8 cellular contexts compared by ENCODE assay signal in the genomic region with DNA sequence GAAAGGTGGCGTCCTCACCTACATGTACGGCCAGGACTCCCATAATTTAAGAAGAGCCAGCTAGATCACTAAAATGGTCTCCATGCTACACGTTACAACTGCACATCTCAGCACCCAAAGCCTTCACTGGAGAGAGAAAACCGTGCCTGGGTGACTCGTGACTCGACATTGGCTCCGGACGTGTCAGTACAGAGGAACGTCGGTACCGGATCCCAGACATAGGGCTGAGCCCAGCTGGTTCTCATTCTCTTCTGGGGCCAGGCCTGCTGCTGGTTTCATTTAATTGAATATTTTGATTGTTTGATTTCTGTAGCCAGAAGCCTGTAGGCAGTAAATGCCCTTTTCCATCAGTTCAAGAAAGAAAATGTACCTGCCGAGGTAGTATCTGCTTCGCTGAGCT.
DNase-seq lines count a peak whose midpoint lies in the region; ATAC-seq and FAIRE-seq lines count a peak whose summit lies in the region.

No MANE protein-coding gene starts in this region.

- H3K36me3 Mint-ChIP-seq in T-cell, result peaks cover 3% of the 10 kb centered on the region

- peak overlapping the region; percentile 69 to 84 for H3K27ac Mint-ChIP-seq in T-cell

- peak overlapping the region; percentile 10 to 36 (median 32) for H3K4me3 Mint-ChIP-seq in T-cell

- POLR2A ChIA-PET in T-cell (lab: Charles Lee), result interaction anchor here (0.5 to 0.6 kb wide), 2 partner anchors 131 to 282 kb away, joined by 3 to 4 read pairs; a partner anchor contains a TSS

- DNase-seq in AG08396 (ENCODE audit: low spot score) (peak; percentile 67), T-cell (peak in 5 of 34 experiments; percentile 2 to 17 (median 6)), 8988T (no peak), NCI-H526 (lab: John Stamatoyannopoulos, UW) (no peak)
- no peak for DNase-seq in NK-92 treated with Interleukin-12 subunit alpha and Interleukin-12 subunit beta, amount 100 ng/mL, for 24 hours (lab: John Stamatoyannopoulos, UW)

- CTCF ChIA-PET in T-cell (lab: Charles Lee), result interaction anchor here (0.5 to 3.4 kb wide), 32 partner anchors 8 to 1683 kb away, joined by 3 to 34 read pairs (median 4); a partner anchor contains a TSS

- peak; percentile 30 for FAIRE-seq in islet of Langerhans (lab: Jason Lieb, UNC)

- ATAC-seq in GM19463 (IDR thresholded peaks at IDR 0.05; ENCODE audit: unreplicated experiment), result peak; percentile 7
- peak; percentile 41 to 66 (median 50) for ATAC-seq in T-cell (replicated peaks in 1 of 4)
- no peak for ATAC-seq in HG03469 (IDR thresholded peaks at IDR 0.05; ENCODE audit: unreplicated experiment)

- no peaks in the 10 kb centered on the region for H3K27me3 Mint-ChIP-seq in T-cell

- peaks cover 18 to 26% (median 24%) of the 10 kb centered on the region in 3 donors for H3K4me1 Mint-ChIP-seq in T-cell

- H3K9me3 Mint-ChIP-seq in T-cell, result peaks cover 8 to 10% (median 8%) of the 10 kb centered on the region in 3 donors
